In genomic region chr10:102935510-102935909, GRCh38 we compare ENCODE assay signal across 18 cellular contexts. TPM values are rescaled to one million over a fixed set of nuclear protein-coding genes. Genes with fewer than 3 reads are reported as not detected.
DNase-seq lines count a peak whose midpoint lies in the region; ATAC-seq and TF ChIP-seq lines count a peak whose summit lies in the region.
"Had no signal": no experiment of that assay in that cellular context is flagged by ENCODE, and none has a peak within 500 bp of the region (broad histone marks: within the 10 kb centered on the region; RNA-seq: fewer than 3 reads in every experiment).

No MANE protein-coding gene starts in this region.

- H3K9me3 ChIP-seq in HEK293 (ENCODE audit: control insufficient read depth, insufficient read depth, low read depth, low read length) (no peaks in the 10 kb centered on the region), heart left ventricle (peaks cover 0 to 7% (median 0%) of the 10 kb centered on the region in 12 donors)
- H3K9me3 ChIP-seq: MG63 had no signal

- H3K4me3 Mint-ChIP-seq in activated CD4-positive, alpha-beta T cell treated with anti-CD3 and anti-CD28 coated beads, Interleukin-2, amount 10 ng/mL, durations not matched to agents 24 days and 14 days: peak overlapping the region; percentile 43
- H3K4me3 Mint-ChIP-seq in activated CD4-positive, alpha-beta T cell treated with anti-CD3 and anti-CD28 coated beads, Interleukin-2, amount 10 ng/mL, durations not matched to agents 7 days and 5 days: no peak overlapping the region
- H3K4me3 Mint-ChIP-seq in WTC11: no peak overlapping the region
- H3K4me3 Mint-ChIP-seq: CD14-positive monocyte had no signal

- 94 to 97% (median 96%) methylated on average over 4 of the region's 4 CpGs for WGBS in heart left ventricle, 4 donors

- no peak overlapping the region for H3K27ac ChIP-seq in HEK293 (ENCODE audit: extremely low read depth, low read depth, low read length)
- H3K27ac ChIP-seq in heart left ventricle: no peak overlapping the region

- DNase-seq in activated CD4-positive, alpha-beta T cell treated with anti-CD3 and anti-CD28 coated beads, Interleukin-2, amount 10 ng/mL, durations not matched to agents 24 days and 14 days: no peak
- DNase-seq in activated CD4-positive, alpha-beta T cell treated with anti-CD3 and anti-CD28 coated beads, Interleukin-2, amount 10 ng/mL, durations not matched to agents 7 days and 5 days: no peak
- DNase-seq in WTC11 (ENCODE audit: low spot score): no peak
- DNase-seq in mesenteric fat pad (ENCODE audit: low spot score): peak; percentile 16
- no peak for DNase-seq in heart left ventricle
- DNase-seq: ACHN, AML-193, DMS 273 treated with DMSO at 0.1 percent for 48 hours, EL, Karpas-422, MG63, NCI-H1092, NCI-H510A treated with DMSO at 0.1 percent for 48 hours had no signal

- H3K27ac Mint-ChIP-seq in activated CD4-positive, alpha-beta T cell treated with anti-CD3 and anti-CD28 coated beads, Interleukin-2, amount 10 ng/mL, durations not matched to agents 24 days and 14 days: peak overlapping the region; percentile 85
- no peak overlapping the region for H3K27ac Mint-ChIP-seq in activated CD4-positive, alpha-beta T cell treated with anti-CD3 and anti-CD28 coated beads, Interleukin-2, amount 10 ng/mL, durations not matched to agents 7 days and 5 days
- H3K27ac Mint-ChIP-seq in WTC11: no peak overlapping the region
- H3K27ac Mint-ChIP-seq: CD14-positive monocyte had no signal

- no peaks in the 10 kb centered on the region; a peak in 1 of 3 replicates for H3K36me3 ChIP-seq in HEK293 (ENCODE audit: control insufficient read depth in 2 of 2, insufficient read depth in 1 of 2, low read length in 2 of 2)
- H3K36me3 ChIP-seq in heart left ventricle: peaks cover 0 to 5% (median 0%) of the 10 kb centered on the region in 9 donors
- H3K36me3 ChIP-seq: MG63 had no signal

- H3K9me3 Mint-ChIP-seq in activated CD4-positive, alpha-beta T cell treated with anti-CD3 and anti-CD28 coated beads, Interleukin-2, amount 10 ng/mL, durations not matched to agents 24 days and 14 days: no peaks in the 10 kb centered on the region
- no peaks in the 10 kb centered on the region for H3K9me3 Mint-ChIP-seq in activated CD4-positive, alpha-beta T cell treated with anti-CD3 and anti-CD28 coated beads, Interleukin-2, amount 10 ng/mL, durations not matched to agents 7 days and 5 days
- no peaks in the 10 kb centered on the region for H3K9me3 Mint-ChIP-seq in WTC11

- ATAC-seq in WTC11 (no peak), HG03097 (IDR thresholded peaks at IDR 0.05; ENCODE audit: low FRiP score, unreplicated experiment) (no peak), GM21423 (IDR thresholded peaks at IDR 0.05; ENCODE audit: unreplicated experiment) (no peak), heart left ventricle (no peak)
- ATAC-seq: Panc1 had no signal

- TF ChIP-seq CTCF in HEK293 (tag by site-specific recombination; IDR thresholded peaks at IDR 0.05) (no peak), WTC11 (IDR thresholded peaks at IDR 0.05) (no peak), heart left ventricle (IDR thresholded peaks at IDR 0.05) (no peak)

- H3K4me3 ChIP-seq in HEK293 (ENCODE audit: low read depth, low read length) (no peak overlapping the region), heart left ventricle (no peak overlapping the region)
- H3K4me3 ChIP-seq: MG63 had no signal

- POLR2A ChIA-PET in activated CD4-positive, alpha-beta T cell treated with anti-CD3 and anti-CD28 coated beads, Interleukin-2, amount 10 ng/mL, durations not matched to agents 7 days and 5 days (lab: Charles Lee): interaction anchor here (0.7 kb wide), 1 partner anchor 293 kb away, joined by 3 read pairs; no protein-coding TSS in a partner anchor
- POLR2A ChIA-PET in HEK293 (lab: Yijun Ruan, JAX) (no interaction called here), WTC11 (lab: Charles Lee) (no interaction called here)

- no peaks in the 10 kb centered on the region for H3K27me3 ChIP-seq in heart left ventricle
- H3K27me3 ChIP-seq: MG63 had no signal

- peaks cover 9% of the 10 kb centered on the region; the same call in 1 of the 2 replicates for H3K4me1 ChIP-seq in HEK293 (ENCODE audit: control insufficient read depth, insufficient read depth, low read length)
- H3K4me1 ChIP-seq in heart left ventricle: no peaks in the 10 kb centered on the region

- peaks cover 11% of the 10 kb centered on the region for H3K4me1 Mint-ChIP-seq in activated CD4-positive, alpha-beta T cell treated with anti-CD3 and anti-CD28 coated beads, Interleukin-2, amount 10 ng/mL, durations not matched to agents 24 days and 14 days
- H3K4me1 Mint-ChIP-seq in activated CD4-positive, alpha-beta T cell treated with anti-CD3 and anti-CD28 coated beads, Interleukin-2, amount 10 ng/mL, durations not matched to agents 7 days and 5 days: peaks cover 17% of the 10 kb centered on the region
- no peaks in the 10 kb centered on the region for H3K4me1 Mint-ChIP-seq in WTC11

- TF ChIP-seq POLR2A in heart left ventricle (IDR thresholded peaks at IDR 0.05): no peak

- H3K36me3 Mint-ChIP-seq in activated CD4-positive, alpha-beta T cell treated with anti-CD3 and anti-CD28 coated beads, Interleukin-2, amount 10 ng/mL, durations not matched to agents 24 days and 14 days (ENCODE audit: low read depth): no peaks in the 10 kb centered on the region
- peaks cover 3% of the 10 kb centered on the region for H3K36me3 Mint-ChIP-seq in activated CD4-positive, alpha-beta T cell treated with anti-CD3 and anti-CD28 coated beads, Interleukin-2, amount 10 ng/mL, durations not matched to agents 7 days and 5 days (ENCODE audit: low read depth)
- no peaks in the 10 kb centered on the region for H3K36me3 Mint-ChIP-seq in WTC11
- H3K36me3 Mint-ChIP-seq: CD14-positive monocyte had no signal

- intact Hi-C loops in activated CD4-positive, alpha-beta T cell treated with anti-CD3 and anti-CD28 coated beads, Interleukin-2, amount 10 ng/mL, durations not matched to agents 24 days and 14 days (cut with micrococcal nuclease): no loop called here
- intact Hi-C loops in heart left ventricle (cut with DNase I): no loop called here

- CTCF ChIA-PET in activated CD4-positive, alpha-beta T cell treated with anti-CD3 and anti-CD28 coated beads, Interleukin-2, amount 10 ng/mL, durations not matched to agents 7 days and 5 days (lab: Charles Lee): interaction anchor here (1.4 kb wide), 1 partner anchor 189 kb away, joined by 3 read pairs; no protein-coding TSS in a partner anchor
- CTCF ChIA-PET in HEK293 (lab: Yijun Ruan, JAX): interaction anchor here (0.6 kb wide), 1 partner anchor 128 kb away, joined by 5 read pairs; no protein-coding TSS in a partner anchor
- CTCF ChIA-PET in WTC11 (lab: Charles Lee): interaction anchor here (0.6 to 0.7 kb wide), 3 partner anchors 18 to 432 kb away, joined by 3 to 6 read pairs (median 3); no protein-coding TSS in a partner anchor

- no peaks in the 10 kb centered on the region for H3K27me3 Mint-ChIP-seq in activated CD4-positive, alpha-beta T cell treated with anti-CD3 and anti-CD28 coated beads, Interleukin-2, amount 10 ng/mL, durations not matched to agents 24 days and 14 days
- no peaks in the 10 kb centered on the region for H3K27me3 Mint-ChIP-seq in activated CD4-positive, alpha-beta T cell treated with anti-CD3 and anti-CD28 coated beads, Interleukin-2, amount 10 ng/mL, durations not matched to agents 7 days and 5 days
- H3K27me3 Mint-ChIP-seq in WTC11 (ENCODE audit: low read depth): no peaks in the 10 kb centered on the region

TF ChIP-seq in HEK293, 187 proteins besides CTCF, POLR2A, EP300 and RAD21:
- TF ChIP-seq ZNF362 (tag by site-specific recombination; IDR thresholded peaks at IDR 0.05) (peak; percentile 67; the same call in 1 of the 2 replicates), ZNF121 (tag by site-specific recombination; IDR thresholded peaks at IDR 0.05) (peak; percentile 78), ZNF747 (tag by site-specific recombination; IDR thresholded peaks at IDR 0.05) (no peak), ZNF184 (tag by site-specific recombination; IDR thresholded peaks at IDR 0.05) (no peak), ZNF174 (tag by site-specific recombination; IDR thresholded peaks at IDR 0.05) (no peak)

TF ChIP-seq in WTC11, 78 proteins besides CTCF, POLR2A, EP300 and RAD21:
- 0 out of 2 replicates have a peak, but pooled peaks have one; percentile 41 for TF ChIP-seq ZNF121 (CRISPR knock-in tag; IDR thresholded peaks at IDR 0.05)
- no peak for TF ChIP-seq SOX15 (CRISPR knock-in tag; IDR thresholded peaks at IDR 0.05)

RNA-seq across cellular contexts. Expression of gene CNNM2, which starts 17.4 kb away (rescaled TPM):
- total RNA-seq in activated CD4-positive, alpha-beta T cell treated with anti-CD3 and anti-CD28 coated beads, Interleukin-2, amount 10 ng/mL, durations not matched to agents 24 days and 14 days: 5.6 and 6.7 TPM in 2 replicates
- total RNA-seq in activated CD4-positive, alpha-beta T cell treated with anti-CD3 and anti-CD28 coated beads, Interleukin-2, amount 10 ng/mL, durations not matched to agents 7 days and 5 days: 1 to 10 TPM; 6.2 to 6.3 TPM
- total RNA-seq in WTC11 (2021) (23.5 to 28.0 TPM (median 27.0 TPM) in 3 replicates), mesenteric fat pad (3.1 TPM), heart left ventricle (1 to 10 TPM; 2.9 to 6.3 (median 4.1) TPM)
- polyA plus RNA-seq in heart left ventricle: 1 to 10 TPM; 1.3 to 2.8 TPM
